Comparison of ENCODE assay signal across 14 cellular contexts in genomic region chr6:160141001-160141726, GRCh38. TPM values are rescaled to one million over a fixed set of nuclear protein-coding genes. Genes with fewer than 3 reads are reported as not detected.
DNase-seq lines count a peak whose midpoint lies in the region; ATAC-seq and TF ChIP-seq lines count a peak whose summit lies in the region.
"Had no signal": no experiment of that assay in that cellular context is flagged by ENCODE, and none has a peak within 500 bp of the region (broad histone marks: within the 10 kb centered on the region; RNA-seq: fewer than 3 reads in every experiment).

No MANE protein-coding gene starts in this region.

- no peaks in the 10 kb centered on the region for H3K27me3 ChIP-seq in mucosa of rectum (ENCODE audit: control insufficient read depth in 2 of 2, insufficient read depth in 2 of 2, low read length in 2 of 2)
- H3K27me3 ChIP-seq: BLaER1, suprapubic skin had no signal

- peak overlapping the region; percentile 69 for H3K27ac Mint-ChIP-seq in HFFc6
- H3K27ac Mint-ChIP-seq in chondrocyte (ENCODE audit: unreplicated experiment), result peak overlapping the region; percentile 90
- H3K27ac Mint-ChIP-seq: naive thymus-derived CD8-positive, alpha-beta T cell had no signal

- peak overlapping the region; percentile 11 to 45 for H3K27ac ChIP-seq in mucosa of rectum (ENCODE audit: low read depth in 2 of 2, low read length in 2 of 2)
- H3K27ac ChIP-seq: BLaER1, PC-9, suprapubic skin had no signal

- TF ChIP-seq CTCF in HFFc6 (IDR thresholded peaks at IDR 0.05), result no peak
- TF ChIP-seq CTCF in chondrocyte (IDR thresholded peaks at IDR 0.05), result no peak

- H3K4me1 ChIP-seq in mucosa of rectum (ENCODE audit: control insufficient read depth in 2 of 2, insufficient read depth in 2 of 2, low read length in 2 of 2), result peaks cover 6 to 8% of the 10 kb centered on the region in 2 donors
- H3K4me1 ChIP-seq: BLaER1 had no signal

- H3K4me3 Mint-ChIP-seq in HFFc6 (peak overlapping the region; percentile 60), chondrocyte (ENCODE audit: unreplicated experiment) (peak overlapping the region; percentile 42)
- H3K4me3 Mint-ChIP-seq: naive thymus-derived CD8-positive, alpha-beta T cell had no signal

- no peaks in the 10 kb centered on the region for H3K9me3 ChIP-seq in mucosa of rectum (ENCODE audit: control insufficient read depth in 2 of 2, low read length in 2 of 2)
- H3K9me3 ChIP-seq: BLaER1, suprapubic skin had no signal

- DNase-seq in A172 (ENCODE audit: low spot score) (peak; percentile 41), HFFc6 (peak; percentile 54), chondrocyte (ENCODE audit: low spot score) (no peak), cerebellar nuclear complex (lab: John Stamatoyannopoulos, UW) (no peak), SK-N-DZ (ENCODE audit: low spot score) (no peak), SKM-1 (lab: John Stamatoyannopoulos, UW; ENCODE audit: unreplicated experiment) (no peak)
- DNase-seq: naive thymus-derived CD8-positive, alpha-beta T cell; NCI-H1930; PC-9; stimulated activated CD4-positive, alpha-beta T cell treated with anti-CD3 and anti-CD28 coated beads, Interleukin-4, amount 100 ng/mL, for 1 hour had no signal

- H3K9ac ChIP-seq in mucosa of rectum (ENCODE audit: low read depth in 1 of 2, low read length in 2 of 2), result no peak overlapping the region
- H3K9ac ChIP-seq: BLaER1 had no signal

- H3K4me1 Mint-ChIP-seq in HFFc6 (ENCODE audit: low read depth) (peaks cover 44% of the 10 kb centered on the region), chondrocyte (ENCODE audit: low read depth) (peaks cover 43% of the 10 kb centered on the region)

- H3K36me3 Mint-ChIP-seq in HFFc6 (ENCODE audit: low read depth), result no peaks in the 10 kb centered on the region; the same call in 1 of the 2 replicates
- H3K36me3 Mint-ChIP-seq in chondrocyte (ENCODE audit: low read depth), result peaks cover 18% of the 10 kb centered on the region

- 0 out of 2 replicates have a peak, but pooled peaks cover 1% of the 10 kb centered on the region for H3K27me3 Mint-ChIP-seq in HFFc6 (ENCODE audit: insufficient read depth)
- H3K27me3 Mint-ChIP-seq in chondrocyte (ENCODE audit: low read depth), result no peaks in the 10 kb centered on the region

- H3K4me3 ChIP-seq in mucosa of rectum (ENCODE audit: low read length in 2 of 2), result no peak overlapping the region
- H3K4me3 ChIP-seq: BLaER1, PC-9, suprapubic skin had no signal

- H3K36me3 ChIP-seq in mucosa of rectum (ENCODE audit: control insufficient read depth in 2 of 2, insufficient read depth in 2 of 2, low read length in 2 of 2), result no peaks in the 10 kb centered on the region
- H3K36me3 ChIP-seq: BLaER1, suprapubic skin had no signal

- no peak for ATAC-seq in HG02623 (IDR thresholded peaks at IDR 0.05; ENCODE audit: unreplicated experiment)
- ATAC-seq: naive thymus-derived CD8-positive, alpha-beta T cell had no signal

- no peaks in the 10 kb centered on the region for H3K9me3 Mint-ChIP-seq in HFFc6
- H3K9me3 Mint-ChIP-seq in chondrocyte (ENCODE audit: low read depth), result peaks cover 9% of the 10 kb centered on the region

RNA-seq across cellular contexts. Expression of gene SLC22A1, which starts 19.5 kb away (rescaled TPM):
- 0.07 and 0.17 TPM in 2 replicates for total RNA-seq in A172 (2014; rRNA removed; shearing (Covaris generic))
- under 1 TPM in 4 of 6 experiments, not detected in 2; 0.12 to 0.33 (median 0.21) TPM for total RNA-seq in HFFc6 (2021; fragmentation: NEBNext Ultra II Directional; extraction: Animal tissue kit (Norgen Biotek cat#: 25700))
- 1.5 to 3.3 TPM (median 2.9 TPM) in 3 replicates for total RNA-seq in chondrocyte
- 0.24 TPM in 1 of 2 replicates, not detected in the other for polyA plus RNA-seq in SK-N-DZ (2014; cell fraction: cytosol; rRNA removed)
- 0.46 TPM in 1 of 2 replicates, not detected in the other for polyA plus RNA-seq in SK-N-DZ (2014; cell fraction: nucleus; rRNA removed)
- total RNA-seq: PC-9 had no signal

Comparison
In these comparisons a context has a peak if more than half of its experiments do, and no peak if none do; other contexts are left out.
1. DNase-seq: peak in A172 (single experiment) and HFFc6 (single experiment); none in chondrocyte (single experiment), cerebellar nuclear complex (0 of 2), SK-N-DZ (single experiment) and SKM-1 (single experiment).